ENCODE assay signal across 18 cellular contexts in the genomic region with DNA sequence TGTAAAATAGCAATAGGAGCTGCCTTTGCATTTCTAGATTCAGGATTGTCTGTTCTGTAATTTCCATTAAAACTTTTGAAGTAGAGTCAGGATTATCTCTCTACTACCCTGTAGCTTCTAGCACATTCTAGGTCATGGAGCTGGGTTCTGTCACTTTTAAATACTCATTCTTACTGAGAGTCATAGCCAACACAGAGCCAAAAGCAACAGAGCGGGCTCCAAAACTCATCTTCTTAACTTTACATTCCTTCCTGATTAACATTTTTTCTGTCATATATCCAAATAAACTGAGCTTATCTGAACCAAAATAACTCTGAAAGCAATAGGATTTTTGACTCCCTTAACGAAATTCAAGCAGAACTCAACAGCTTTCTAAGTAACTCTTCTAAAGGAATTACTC. TPM values are rescaled to one million over a fixed set of nuclear protein-coding genes. Genes with fewer than 3 reads are reported as not detected.
DNase-seq lines count a peak whose midpoint lies in the region; ATAC-seq lines count a peak whose summit lies in the region.
"Had no signal": no experiment of that assay in that cellular context is flagged by ENCODE, and none has a peak within 500 bp of the region (broad histone marks: within the 10 kb centered on the region; RNA-seq: fewer than 3 reads in every experiment).

No MANE protein-coding gene starts in this region.

- peaks cover 41% of the 10 kb centered on the region for H3K4me1 Mint-ChIP-seq in activated naive CD4-positive, alpha-beta T cell treated with anti-CD3 and anti-CD28 coated beads, Interleukin-2, amount 50 U/mL, for 24 hours
- H3K4me1 Mint-ChIP-seq in activated CD4-positive, alpha-beta T cell treated with anti-CD3 and anti-CD28 coated beads, Interleukin-2, amount 10 ng/mL, durations not matched to agents 7 days and 5 days: peaks cover 2% of the 10 kb centered on the region

- no peaks in the 10 kb centered on the region for H3K36me3 ChIP-seq in aorta (ENCODE audit: control insufficient read depth in 1 of 2, insufficient read depth in 2 of 2, low read length in 1 of 2)

- H3K27me3 ChIP-seq in aorta (ENCODE audit: control insufficient read depth in 1 of 2, insufficient read depth in 2 of 2, low read length in 1 of 2): no peaks in the 10 kb centered on the region
- H3K27me3 ChIP-seq: gastrocnemius medialis, upper lobe of left lung had no signal

- 4 to 10% methylated on average over 2 of the region's 2 CpGs for WGBS in aorta, 2 donors

- no peak for DNase-seq in activated naive CD4-positive, alpha-beta T cell (lab: John Stamatoyannopoulos, UW)
- DNase-seq in fibroblast of gingiva (ENCODE audit: low read depth) (peak; percentile 66), left lobe of liver (ENCODE audit: low spot score) (no peak), aorta (no peak)
- DNase-seq in activated CD4-positive, alpha-beta T cell treated with anti-CD3 and anti-CD28 coated beads, Interleukin-2, amount 10 ng/mL, durations not matched to agents 7 days and 5 days: no peak
- DNase-seq: activated CD4-positive, alpha-beta T cell treated with anti-CD3 and anti-CD28 coated beads, Interleukin-2, amount 10 ng/mL, durations not matched to agents 24 days and 14 days; gastrocnemius medialis; GDM1; naive thymus-derived CD8-positive, alpha-beta T cell; NCI-H1105 treated with DMSO at 0.1 percent for 48 hours; NCI-H226; stimulated activated CD4-positive, alpha-beta T cell treated with anti-CD3 and anti-CD28 coated beads, Interleukin-2, amount 100 ng/mL, for 48 hours; T1000; upper lobe of left lung had no signal

- H3K4me1 ChIP-seq in aorta (ENCODE audit: control insufficient read depth in 1 of 2, insufficient read depth in 2 of 2, low read length in 2 of 2): peaks cover 4 to 7% of the 10 kb centered on the region in 2 donors

- POLR2A ChIA-PET in activated CD4-positive, alpha-beta T cell treated with anti-CD3 and anti-CD28 coated beads, Interleukin-2, amount 10 ng/mL, durations not matched to agents 7 days and 5 days (lab: Charles Lee): no interaction called here

- ATAC-seq in left lobe of liver: peak; percentile 29
- ATAC-seq in aorta (ENCODE audit: low FRiP score): peak; percentile 81
- no peak for ATAC-seq in GM18907 (IDR thresholded peaks at IDR 0.05; ENCODE audit: unreplicated experiment)
- ATAC-seq in HG02623 (IDR thresholded peaks at IDR 0.05; ENCODE audit: unreplicated experiment): no peak
- ATAC-seq: gastrocnemius medialis; naive thymus-derived CD8-positive, alpha-beta T cell had no signal

- H3K36me3 Mint-ChIP-seq in activated naive CD4-positive, alpha-beta T cell treated with anti-CD3 and anti-CD28 coated beads, Interleukin-2, amount 50 U/mL, for 24 hours: peaks cover 14% of the 10 kb centered on the region
- H3K36me3 Mint-ChIP-seq in activated CD4-positive, alpha-beta T cell treated with anti-CD3 and anti-CD28 coated beads, Interleukin-2, amount 10 ng/mL, durations not matched to agents 7 days and 5 days (ENCODE audit: low read depth): peaks cover 2% of the 10 kb centered on the region

- H3K27ac ChIP-seq in aorta (ENCODE audit: low read depth in 1 of 2, low read length in 2 of 2): peak overlapping the region in 1 of 2 donors; percentile 96
- H3K27ac ChIP-seq: 22Rv1, upper lobe of left lung had no signal

- H3K27ac Mint-ChIP-seq in activated naive CD4-positive, alpha-beta T cell treated with anti-CD3 and anti-CD28 coated beads, Interleukin-2, amount 50 U/mL, for 24 hours: peak overlapping the region; percentile 39
- H3K27ac Mint-ChIP-seq in activated CD4-positive, alpha-beta T cell treated with anti-CD3 and anti-CD28 coated beads, Interleukin-2, amount 10 ng/mL, durations not matched to agents 7 days and 5 days: no peak overlapping the region
- H3K27ac Mint-ChIP-seq: activated CD4-positive, alpha-beta T cell treated with anti-CD3 and anti-CD28 coated beads, Interleukin-2, amount 10 ng/mL, durations not matched to agents 24 days and 14 days had no signal

- peak overlapping the region in 1 of 2 donors; percentile 18 for H3K4me3 ChIP-seq in aorta (ENCODE audit: low read length in 2 of 2)
- H3K4me3 ChIP-seq: gastrocnemius medialis, upper lobe of left lung had no signal

- intact Hi-C loops in aorta (cut with DNase I): loop anchor here in 1 of 2 donors (5.0 kb wide), 1 partner anchor 106 kb away; no protein-coding TSS in a partner anchor

- CTCF ChIA-PET in activated CD4-positive, alpha-beta T cell treated with anti-CD3 and anti-CD28 coated beads, Interleukin-2, amount 10 ng/mL, durations not matched to agents 7 days and 5 days (lab: Charles Lee): interaction anchor here (1.1 kb wide), 1 partner anchor 13 kb away, joined by 3 read pairs; the partner anchor contains the start of genes CAMKMT and PREPL

- no peak overlapping the region for H3K4me3 Mint-ChIP-seq in activated naive CD4-positive, alpha-beta T cell treated with anti-CD3 and anti-CD28 coated beads, Interleukin-2, amount 50 U/mL, for 24 hours
- no peak overlapping the region for H3K4me3 Mint-ChIP-seq in activated CD4-positive, alpha-beta T cell treated with anti-CD3 and anti-CD28 coated beads, Interleukin-2, amount 10 ng/mL, durations not matched to agents 7 days and 5 days
- H3K4me3 Mint-ChIP-seq: activated CD4-positive, alpha-beta T cell treated with anti-CD3 and anti-CD28 coated beads, Interleukin-2, amount 10 ng/mL, durations not matched to agents 24 days and 14 days; naive thymus-derived CD8-positive, alpha-beta T cell had no signal

- H3K27me3 Mint-ChIP-seq in activated naive CD4-positive, alpha-beta T cell treated with anti-CD3 and anti-CD28 coated beads, Interleukin-2, amount 50 U/mL, for 24 hours: no peaks in the 10 kb centered on the region
- H3K27me3 Mint-ChIP-seq in activated CD4-positive, alpha-beta T cell treated with anti-CD3 and anti-CD28 coated beads, Interleukin-2, amount 10 ng/mL, durations not matched to agents 7 days and 5 days: no peaks in the 10 kb centered on the region
- H3K27me3 Mint-ChIP-seq: activated CD4-positive, alpha-beta T cell treated with anti-CD3 and anti-CD28 coated beads, Interleukin-2, amount 10 ng/mL, durations not matched to agents 24 days and 14 days; naive thymus-derived CD8-positive, alpha-beta T cell had no signal

- no peaks in the 10 kb centered on the region for H3K9me3 Mint-ChIP-seq in activated naive CD4-positive, alpha-beta T cell treated with anti-CD3 and anti-CD28 coated beads, Interleukin-2, amount 50 U/mL, for 24 hours
- no peaks in the 10 kb centered on the region for H3K9me3 Mint-ChIP-seq in activated CD4-positive, alpha-beta T cell treated with anti-CD3 and anti-CD28 coated beads, Interleukin-2, amount 10 ng/mL, durations not matched to agents 7 days and 5 days
- H3K9me3 Mint-ChIP-seq: activated CD4-positive, alpha-beta T cell treated with anti-CD3 and anti-CD28 coated beads, Interleukin-2, amount 10 ng/mL, durations not matched to agents 24 days and 14 days; naive thymus-derived CD8-positive, alpha-beta T cell had no signal

- H3K9me3 ChIP-seq in aorta (ENCODE audit: control insufficient read depth, low read length): no peaks in the 10 kb centered on the region
- H3K9me3 ChIP-seq: gastrocnemius medialis, upper lobe of left lung had no signal

RNA-seq across cellular contexts. Expression of gene PREPL, which starts 12.9 kb away (rescaled TPM):
- total RNA-seq in left lobe of liver: 15.4 TPM
- 10 to 100 TPM; 49.8 to 60.3 TPM for total RNA-seq in aorta
- 10 to 100 TPM; 17.2 to 32.4 TPM for polyA plus RNA-seq in aorta
- 10 to 100 TPM; 21.3 to 23.7 TPM for total RNA-seq in activated CD4-positive, alpha-beta T cell treated with anti-CD3 and anti-CD28 coated beads, Interleukin-2, amount 10 ng/mL, durations not matched to agents 7 days and 5 days

RNA-seq across cellular contexts. Expression of gene CAMKMT, which starts 13.4 kb away (rescaled TPM):
- total RNA-seq in left lobe of liver (4.9 TPM), aorta (10 to 100 TPM; 14.1 to 15.2 TPM)
- polyA plus RNA-seq in aorta: 1 to 10 TPM; 3.1 to 9.8 TPM
- total RNA-seq in activated CD4-positive, alpha-beta T cell treated with anti-CD3 and anti-CD28 coated beads, Interleukin-2, amount 10 ng/mL, durations not matched to agents 7 days and 5 days: 10 to 100 TPM; 12.1 to 13.7 TPM

Comparison
In these comparisons a context has a peak if more than half of its experiments do, and no peak if none do; other contexts are left out.
1. ATAC-seq: peak in left lobe of liver (single experiment) and aorta (single experiment); none in GM18907 (single experiment) and HG02623 (single experiment).